In genomic region chr2:241703128-241703604, GRCh38 we compare ENCODE assay signal across 8 cellular contexts. TPM values are rescaled to one million over a fixed set of nuclear protein-coding genes. Genes with fewer than 3 reads are reported as not detected.
DNase-seq lines count a peak whose midpoint lies in the region; ATAC-seq and TF ChIP-seq lines count a peak whose summit lies in the region.

No MANE protein-coding gene starts in this region.

- TF ChIP-seq CTCF in brain microvascular endothelial cell (IDR thresholded peaks at IDR 0.05; ENCODE audit: low read depth, low read length, missing control alignments) = peak; percentile 40
- no peak for TF ChIP-seq CTCF in vagina (IDR thresholded peaks at IDR 0.05)
- no peak for TF ChIP-seq CTCF in thyroid gland (IDR thresholded peaks at IDR 0.05)

- peak overlapping the region; percentile 61 to 72 for H3K4me3 ChIP-seq in CD4-positive, alpha-beta memory T cell (ENCODE audit: low read length in 2 of 2)
- H3K4me3 ChIP-seq in brain microvascular endothelial cell (ENCODE audit: low read depth, low read length) (peak overlapping the region; percentile 78), vagina (peak overlapping the region; percentile 63 to 86), thyroid gland (replicated peaks in 1 of 3) (peak overlapping the region in 1 of 3 donors; percentile 90)

- H3K9me3 ChIP-seq in CD4-positive, alpha-beta memory T cell (ENCODE audit: control insufficient read depth in 1 of 2, low read length in 2 of 2) = no peaks in the 10 kb centered on the region
- H3K9me3 ChIP-seq in KOPT-K1 (ENCODE audit: insufficient read depth, low read length, poor library complexity, severe bottlenecking) (peaks cover 16% of the 10 kb centered on the region), vagina (no peaks in the 10 kb centered on the region), thyroid gland (no peaks in the 10 kb centered on the region)

- 62 to 76% methylated on average over 6 to 7 of the region's 7 CpGs for WGBS in thyroid gland, 2 donors

- CTCF ChIA-PET in CD4-positive, alpha-beta memory T cell (lab: Charles Lee; ENCODE audit: partially characterized antibody) = interaction anchor here (1.0 to 6.0 kb wide), 4 partner anchors 9 to 30 kb away, joined by 3 to 42 read pairs (median 20); partner anchors contain the start of genes D2HGDH and DTYMK

- DNase-seq in CD4-positive, alpha-beta memory T cell = no peak
- DNase-seq in brain microvascular endothelial cell (no peak), lung microvascular endothelial cell (ENCODE audit: low read depth in 2 of 2) (peak; percentile 9 to 16), vagina (ENCODE audit: extremely low spot score in 2 of 2) (no peak), OCI-M1 (lab: John Stamatoyannopoulos, UW) (no peak), thyroid gland (no peak)

- peaks cover 12 to 41% (median 23%) of the 10 kb centered on the region in 4 donors for H3K4me1 Mint-ChIP-seq in CD4-positive, alpha-beta memory T cell

- H3K36me3 ChIP-seq in CD4-positive, alpha-beta memory T cell (ENCODE audit: insufficient read depth, low read length) = peaks cover 8% of the 10 kb centered on the region
- H3K36me3 ChIP-seq in KOPT-K1 (ENCODE audit: insufficient read depth, low read length) = peaks cover 45% of the 10 kb centered on the region
- peaks cover 25% of the 10 kb centered on the region for H3K36me3 ChIP-seq in brain microvascular endothelial cell (replicated peaks)
- peaks cover 0 to 30% of the 10 kb centered on the region in 2 donors for H3K36me3 ChIP-seq in vagina
- peaks cover 18 to 28% of the 10 kb centered on the region in 2 donors for H3K36me3 ChIP-seq in thyroid gland

- ATAC-seq in GM21381 (IDR thresholded peaks at IDR 0.05; ENCODE audit: unreplicated experiment) = no peak

- peaks cover 29 to 36% of the 10 kb centered on the region in 2 donors for H3K36me3 Mint-ChIP-seq in CD4-positive, alpha-beta memory T cell

- H3K27ac ChIP-seq in CD4-positive, alpha-beta memory T cell (ENCODE audit: low read depth, low read length) = peak overlapping the region; percentile 66
- peak overlapping the region; percentile 92 for H3K27ac ChIP-seq in KOPT-K1 (ENCODE audit: low read depth, low read length, poor library complexity, severe bottlenecking)
- no peak overlapping the region for H3K27ac ChIP-seq in brain microvascular endothelial cell
- peak overlapping the region; percentile 85 for H3K27ac ChIP-seq in vagina
- no peak overlapping the region for H3K27ac ChIP-seq in thyroid gland

- no peaks in the 10 kb centered on the region for H3K27me3 ChIP-seq in CD4-positive, alpha-beta memory T cell (ENCODE audit: insufficient read depth, low read length)
- H3K27me3 ChIP-seq in brain microvascular endothelial cell (replicated peaks) = no peaks in the 10 kb centered on the region
- H3K27me3 ChIP-seq in vagina = no peaks in the 10 kb centered on the region
- no peaks in the 10 kb centered on the region for H3K27me3 ChIP-seq in thyroid gland

- H3K9me3 Mint-ChIP-seq in CD4-positive, alpha-beta memory T cell = peaks cover 0 to 7% (median 0%) of the 10 kb centered on the region in 8 donors

- peak overlapping the region; percentile 70 to 90 (median 86) for H3K27ac Mint-ChIP-seq in CD4-positive, alpha-beta memory T cell

- TF ChIP-seq POLR2A in vagina (IDR thresholded peaks at IDR 0.05) (no peak), thyroid gland (IDR thresholded peaks at IDR 0.05) (no peak)

- peak overlapping the region; percentile 73 to 87 (median 83) for H3K4me3 Mint-ChIP-seq in CD4-positive, alpha-beta memory T cell

- no peaks in the 10 kb centered on the region for H3K27me3 Mint-ChIP-seq in CD4-positive, alpha-beta memory T cell

- in situ Hi-C loops in brain microvascular endothelial cell (cut with HindIII; ENCODE audit: low pct_ligation_motif_present, low sequenced_read_pairs) = no loop called here

- POLR2A ChIA-PET in CD4-positive, alpha-beta memory T cell (lab: Charles Lee; ENCODE audit: partially characterized antibody) = interaction anchor here (0.8 to 8.2 kb wide), 8 partner anchors 14 to 393 kb away, joined by 3 to 145 read pairs (median 12); partner anchors contain the start of genes D2HGDH, DTYMK and PDCD1

- peaks cover 14% of the 10 kb centered on the region for H3K4me1 ChIP-seq in CD4-positive, alpha-beta memory T cell (ENCODE audit: insufficient read depth, low read length)
- H3K4me1 ChIP-seq in vagina (peaks cover 23% of the 10 kb centered on the region), thyroid gland (peaks cover 16 to 17% of the 10 kb centered on the region in 2 donors)

- intact Hi-C loops in CD4-positive, alpha-beta memory T cell (cut with micrococcal nuclease) = loop anchor here (10.0 kb wide), 1 partner anchor 348 kb away; the partner anchor contains the start of gene FARP2
- intact Hi-C loops in vagina (cut with DNase I) = loop anchor here (2.0 kb wide), 1 partner anchor 16 kb away; the partner anchor contains the start of gene DTYMK
- intact Hi-C loops in thyroid gland (cut with DNase I) = loop anchor here (2.0 to 10.0 kb wide), 3 partner anchors 30 to 348 kb away; partner anchors contain the start of gene FARP2

RNA-seq across cellular contexts. Expression of gene ING5, which starts 1.3 kb away (rescaled TPM):
- 10 to 100 TPM; 98.9 to 99.5 TPM for total RNA-seq in CD4-positive, alpha-beta memory T cell
- 10 to 100 TPM; 19.3 to 31.7 TPM for polyA plus RNA-seq in CD4-positive, alpha-beta memory T cell
- total RNA-seq in lung microvascular endothelial cell (15.3 and 26.4 TPM in 2 replicates), vagina (41.5 TPM), thyroid gland (10 to 100 TPM; 42.2 to 76.3 (median 59.9) TPM)

RNA-seq across cellular contexts. Expression of gene DTYMK, which starts 16.6 kb away (rescaled TPM):
- total RNA-seq in CD4-positive, alpha-beta memory T cell = 10 to 100 TPM; 18.8 TPM
- polyA plus RNA-seq in CD4-positive, alpha-beta memory T cell = 10 to 100 TPM; 29.4 to 50.3 TPM
- total RNA-seq in lung microvascular endothelial cell = 22.0 and 30.3 TPM in 2 replicates
- total RNA-seq in vagina = 14.7 TPM
- 10 to 100 TPM in 3 of 4 donors, 1 to 10 TPM in 1; 9.6 to 24.0 (median 15.7) TPM for total RNA-seq in thyroid gland

RNA-seq across cellular contexts. Expression of gene D2HGDH, which starts 31.3 kb away (rescaled TPM):
- 10 to 100 TPM; 48.7 to 53.9 TPM for total RNA-seq in CD4-positive, alpha-beta memory T cell
- 1 to 10 TPM in 1 of 2 donors, under 1 TPM in 1; 0.93 to 5.9 TPM for polyA plus RNA-seq in CD4-positive, alpha-beta memory T cell
- 7.8 and 13.1 TPM in 2 replicates for total RNA-seq in lung microvascular endothelial cell
- 21.1 TPM for total RNA-seq in vagina
- 10 to 100 TPM; 20.2 to 34.4 (median 23.0) TPM for total RNA-seq in thyroid gland

Comparison
In these comparisons a context has a peak if more than half of its experiments do, and no peak if none do; other contexts are left out.
1. DNase-seq: peak in lung microvascular endothelial cell (2 of 2); none in CD4-positive, alpha-beta memory T cell (0 of 5), brain microvascular endothelial cell (single experiment), vagina (0 of 2), OCI-M1 (single experiment) and thyroid gland (0 of 2).
2. H3K27ac ChIP-seq: peak in CD4-positive, alpha-beta memory T cell (single experiment), KOPT-K1 (single experiment) and vagina (single experiment); none in brain microvascular endothelial cell (single experiment) and thyroid gland (0 of 3).